ENCODE assay signal across 2 cellular contexts in the genomic region with DNA sequence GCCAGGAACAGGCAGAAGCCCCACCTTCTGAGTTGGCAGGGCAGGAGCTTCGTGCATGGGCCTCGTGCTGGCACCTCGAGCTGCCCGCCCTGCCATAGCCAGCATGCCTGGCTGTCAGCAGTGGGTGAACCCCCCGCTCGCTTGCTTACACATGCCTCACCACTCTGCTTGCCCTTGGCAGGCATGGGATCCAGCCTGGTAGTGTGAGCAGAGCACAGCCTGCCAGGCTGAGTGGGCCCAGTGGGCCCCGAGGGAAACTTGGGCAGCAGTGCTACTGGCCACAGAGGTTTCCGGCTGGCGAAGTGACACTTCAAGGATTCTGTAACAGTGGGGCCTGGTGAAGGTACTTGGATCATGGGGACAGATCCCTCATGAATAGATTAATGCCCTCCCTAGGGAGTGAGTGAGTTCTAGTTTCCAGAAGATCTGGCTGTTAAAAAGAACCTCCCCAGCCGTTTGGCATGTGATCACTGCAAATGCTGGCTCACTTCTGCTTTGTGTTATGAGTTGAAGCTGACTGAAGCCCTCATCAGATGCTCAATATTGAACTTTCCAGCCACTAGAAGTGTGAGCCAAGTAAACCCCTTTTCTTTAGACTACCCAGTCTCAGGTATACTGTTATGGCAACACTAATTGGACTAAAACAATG.
TF ChIP-seq lines count a peak whose summit lies in the region.

No MANE protein-coding gene starts in this region.

TF ChIP-seq in HEK293, 187 proteins besides CTCF, POLR2A, EP300 and RAD21:
- TF ChIP-seq ZNF341 (tag by site-specific recombination; IDR thresholded peaks at IDR 0.05; ENCODE audit: low read depth), result peak; percentile 42
- no peak for TF ChIP-seq KLF9 (tag by site-specific recombination; IDR thresholded peaks at IDR 0.05; ENCODE audit: low read depth)

TF ChIP-seq in GM23338, 12 proteins besides CTCF, POLR2A, EP300 and RAD21:
- TF ChIP-seq ZNF114 (CRISPR knock-in tag; IDR thresholded peaks at IDR 0.05) (no peak), POLR2AphosphoS5 (IDR thresholded peaks at IDR 0.05; ENCODE audit: low read depth) (no peak), NANOG (IDR thresholded peaks at IDR 0.05; ENCODE audit: borderline replicate concordance) (no peak), JUNB (IDR thresholded peaks at IDR 0.05; ENCODE audit: unreplicated experiment) (no peak), EZH2phosphoT487 (IDR thresholded peaks at IDR 0.05; ENCODE audit: unreplicated experiment) (no peak), EZH2 (IDR thresholded peaks at IDR 0.05; ENCODE audit: low read depth, unreplicated experiment) (no peak), ETS1 (IDR thresholded peaks at IDR 0.05) (no peak), ZNF331 (CRISPR knock-in tag; IDR thresholded peaks at IDR 0.05; ENCODE audit: low read depth) (no peak), STAT1 (IDR thresholded peaks at IDR 0.05; ENCODE audit: unreplicated experiment) (no peak), CREB1 (CRISPR knock-in tag; IDR thresholded peaks at IDR 0.05; ENCODE audit: low read depth) (no peak)
- TF ChIP-seq, protein P1, sequence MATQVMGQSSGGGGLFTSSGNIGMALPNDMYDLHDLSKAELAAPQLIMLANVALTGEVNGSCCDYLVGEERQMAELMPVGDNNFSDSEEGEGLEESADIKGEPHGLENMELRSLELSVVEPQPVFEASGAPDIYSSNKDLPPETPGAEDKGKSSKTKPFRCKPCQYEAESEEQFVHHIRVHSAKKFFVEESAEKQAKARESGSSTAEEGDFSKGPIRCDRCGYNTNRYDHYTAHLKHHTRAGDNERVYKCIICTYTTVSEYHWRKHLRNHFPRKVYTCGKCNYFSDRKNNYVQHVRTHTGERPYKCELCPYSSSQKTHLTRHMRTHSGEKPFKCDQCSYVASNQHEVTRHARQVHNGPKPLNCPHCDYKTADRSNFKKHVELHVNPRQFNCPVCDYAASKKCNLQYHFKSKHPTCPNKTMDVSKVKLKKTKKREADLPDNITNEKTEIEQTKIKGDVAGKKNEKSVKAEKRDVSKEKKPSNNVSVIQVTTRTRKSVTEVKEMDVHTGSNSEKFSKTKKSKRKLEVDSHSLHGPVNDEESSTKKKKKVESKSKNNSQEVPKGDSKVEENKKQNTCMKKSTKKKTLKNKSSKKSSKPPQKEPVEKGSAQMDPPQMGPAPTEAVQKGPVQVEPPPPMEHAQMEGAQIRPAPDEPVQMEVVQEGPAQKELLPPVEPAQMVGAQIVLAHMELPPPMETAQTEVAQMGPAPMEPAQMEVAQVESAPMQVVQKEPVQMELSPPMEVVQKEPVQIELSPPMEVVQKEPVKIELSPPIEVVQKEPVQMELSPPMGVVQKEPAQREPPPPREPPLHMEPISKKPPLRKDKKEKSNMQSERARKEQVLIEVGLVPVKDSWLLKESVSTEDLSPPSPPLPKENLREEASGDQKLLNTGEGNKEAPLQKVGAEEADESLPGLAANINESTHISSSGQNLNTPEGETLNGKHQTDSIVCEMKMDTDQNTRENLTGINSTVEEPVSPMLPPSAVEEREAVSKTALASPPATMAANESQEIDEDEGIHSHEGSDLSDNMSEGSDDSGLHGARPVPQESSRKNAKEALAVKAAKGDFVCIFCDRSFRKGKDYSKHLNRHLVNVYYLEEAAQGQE (IDR thresholded peaks at IDR 0.05; ENCODE audit: unreplicated experiment), result no peak
- TF ChIP-seq, protein P2, sequence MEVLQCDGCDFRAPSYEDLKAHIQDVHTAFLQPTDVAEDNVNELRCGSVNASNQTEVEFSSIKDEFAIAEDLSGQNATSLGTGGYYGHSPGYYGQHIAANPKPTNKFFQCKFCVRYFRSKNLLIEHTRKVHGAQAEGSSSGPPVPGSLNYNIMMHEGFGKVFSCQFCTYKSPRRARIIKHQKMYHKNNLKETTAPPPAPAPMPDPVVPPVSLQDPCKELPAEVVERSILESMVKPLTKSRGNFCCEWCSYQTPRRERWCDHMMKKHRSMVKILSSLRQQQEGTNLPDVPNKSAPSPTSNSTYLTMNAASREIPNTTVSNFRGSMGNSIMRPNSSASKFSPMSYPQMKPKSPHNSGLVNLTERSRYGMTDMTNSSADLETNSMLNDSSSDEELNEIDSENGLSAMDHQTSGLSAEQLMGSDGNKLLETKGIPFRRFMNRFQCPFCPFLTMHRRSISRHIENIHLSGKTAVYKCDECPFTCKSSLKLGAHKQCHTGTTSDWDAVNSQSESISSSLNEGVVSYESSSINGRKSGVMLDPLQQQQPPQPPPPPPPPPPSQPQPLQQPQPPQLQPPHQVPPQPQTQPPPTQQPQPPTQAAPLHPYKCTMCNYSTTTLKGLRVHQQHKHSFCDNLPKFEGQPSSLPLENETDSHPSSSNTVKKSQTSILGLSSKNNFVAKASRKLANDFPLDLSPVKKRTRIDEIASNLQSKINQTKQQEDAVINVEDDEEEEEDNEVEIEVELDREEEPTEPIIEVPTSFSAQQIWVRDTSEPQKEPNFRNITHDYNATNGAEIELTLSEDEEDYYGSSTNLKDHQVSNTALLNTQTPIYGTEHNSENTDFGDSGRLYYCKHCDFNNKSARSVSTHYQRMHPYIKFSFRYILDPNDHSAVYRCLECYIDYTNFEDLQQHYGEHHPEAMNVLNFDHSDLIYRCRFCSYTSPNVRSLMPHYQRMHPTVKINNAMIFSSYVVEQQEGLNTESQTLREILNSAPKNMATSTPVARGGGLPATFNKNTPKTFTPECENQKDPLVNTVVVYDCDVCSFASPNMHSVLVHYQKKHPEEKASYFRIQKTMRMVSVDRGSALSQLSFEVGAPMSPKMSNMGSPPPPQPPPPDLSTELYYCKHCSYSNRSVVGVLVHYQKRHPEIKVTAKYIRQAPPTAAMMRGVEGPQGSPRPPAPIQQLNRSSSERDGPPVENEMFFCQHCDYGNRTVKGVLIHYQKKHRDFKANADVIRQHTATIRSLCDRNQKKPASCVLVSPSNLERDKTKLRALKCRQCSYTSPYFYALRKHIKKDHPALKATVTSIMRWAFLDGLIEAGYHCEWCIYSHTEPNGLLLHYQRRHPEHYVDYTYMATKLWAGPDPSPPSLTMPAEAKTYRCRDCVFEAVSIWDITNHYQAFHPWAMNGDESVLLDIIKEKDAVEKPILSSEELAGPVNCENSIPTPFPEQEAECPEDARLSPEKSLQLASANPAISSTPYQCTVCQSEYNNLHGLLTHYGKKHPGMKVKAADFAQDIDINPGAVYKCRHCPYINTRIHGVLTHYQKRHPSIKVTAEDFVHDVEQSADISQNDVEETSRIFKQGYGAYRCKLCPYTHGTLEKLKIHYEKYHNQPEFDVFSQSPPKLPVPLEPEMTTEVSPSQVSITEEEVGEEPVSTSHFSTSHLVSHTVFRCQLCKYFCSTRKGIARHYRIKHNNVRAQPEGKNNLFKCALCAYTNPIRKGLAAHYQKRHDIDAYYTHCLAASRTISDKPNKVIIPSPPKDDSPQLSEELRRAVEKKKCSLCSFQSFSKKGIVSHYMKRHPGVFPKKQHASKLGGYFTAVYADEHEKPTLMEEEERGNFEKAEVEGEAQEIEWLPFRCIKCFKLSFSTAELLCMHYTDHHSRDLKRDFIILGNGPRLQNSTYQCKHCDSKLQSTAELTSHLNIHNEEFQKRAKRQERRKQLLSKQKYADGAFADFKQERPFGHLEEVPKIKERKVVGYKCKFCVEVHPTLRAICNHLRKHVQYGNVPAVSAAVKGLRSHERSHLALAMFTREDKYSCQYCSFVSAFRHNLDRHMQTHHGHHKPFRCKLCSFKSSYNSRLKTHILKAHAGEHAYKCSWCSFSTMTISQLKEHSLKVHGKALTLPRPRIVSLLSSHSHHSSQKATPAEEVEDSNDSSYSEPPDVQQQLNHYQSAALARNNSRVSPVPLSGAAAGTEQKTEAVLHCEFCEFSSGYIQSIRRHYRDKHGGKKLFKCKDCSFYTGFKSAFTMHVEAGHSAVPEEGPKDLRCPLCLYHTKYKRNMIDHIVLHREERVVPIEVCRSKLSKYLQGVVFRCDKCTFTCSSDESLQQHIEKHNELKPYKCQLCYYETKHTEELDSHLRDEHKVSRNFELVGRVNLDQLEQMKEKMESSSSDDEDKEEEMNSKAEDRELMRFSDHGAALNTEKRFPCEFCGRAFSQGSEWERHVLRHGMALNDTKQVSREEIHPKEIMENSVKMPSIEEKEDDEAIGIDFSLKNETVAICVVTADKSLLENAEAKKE (CRISPR knock-in tag; IDR thresholded peaks at IDR 0.05), result no peak
TF ChIP-seq in GM23338: peak in this region for 0.
